20 cellular contexts compared by ENCODE assay signal in genomic region chr15:22823495-22824128, GRCh38. TPM values are rescaled to one million over a fixed set of nuclear protein-coding genes. Genes with fewer than 3 reads are reported as not detected.
A peak's percentile ranks its signal among the peaks of the same experiment; 100 is the strongest.
DNase-seq lines count a peak whose midpoint lies in the region; ATAC-seq, FAIRE-seq and TF ChIP-seq lines count a peak whose summit lies in the region.
"Had no signal": no experiment of that assay in that cellular context is flagged by ENCODE, and none has a peak within 500 bp of the region (broad histone marks: within the 10 kb centered on the region; RNA-seq: fewer than 3 reads in every experiment).

No MANE protein-coding gene starts in this region.

- H3K79me2 ChIP-seq in K562 (ENCODE audit: control insufficient read depth, insufficient read depth, low read length) (no peaks in the 10 kb centered on the region), trophoblast cell (ENCODE audit: control insufficient read depth, insufficient read depth, low read length, poor library complexity) (no peaks in the 10 kb centered on the region)

- H3K36me3 ChIP-seq in K562 (ENCODE audit: control insufficient read depth, insufficient read depth, low read length): peaks cover 74% of the 10 kb centered on the region; the same call in 2 of the 3 replicates
- peaks cover 30 to 35% of the 10 kb centered on the region in 2 experiments for H3K36me3 ChIP-seq in trophoblast cell (ENCODE audit: control insufficient read depth in 1 of 2, insufficient read depth in 2 of 2, low read length in 2 of 2)
- peaks cover 14 to 85% (median 60%) of the 10 kb centered on the region in 4 donors for H3K36me3 ChIP-seq in esophagus muscularis mucosa

- H4K91ac ChIP-seq in trophoblast cell (ENCODE audit: low read depth, low read length): peak overlapping the region; percentile 10

- H2BK120ac ChIP-seq in trophoblast cell (ENCODE audit: insufficient read depth, low read length, poor library complexity): no peak overlapping the region

- no peaks in the 10 kb centered on the region for H3K27me3 ChIP-seq in K562 (ENCODE audit: control insufficient read depth in 2 of 2, insufficient read depth in 2 of 2, low read length in 2 of 2)
- H3K27me3 ChIP-seq in trophoblast cell (ENCODE audit: insufficient read depth, low read length): no peaks in the 10 kb centered on the region
- H3K27me3 ChIP-seq in esophagus muscularis mucosa: no peaks in the 10 kb centered on the region
- H3K27me3 ChIP-seq: BLaER1 had no signal

- peaks cover 36% of the 10 kb centered on the region for H3K36me3 Mint-ChIP-seq in memory B cell

- no peak overlapping the region for H3K9ac ChIP-seq in K562 (ENCODE audit: insufficient read depth in 1 of 2, low read depth in 2 of 2, low read length in 2 of 2)
- H3K9ac ChIP-seq in trophoblast cell (ENCODE audit: low read length): no peak overlapping the region
- H3K9ac ChIP-seq: BLaER1, GM23248 had no signal

- H2BK5ac ChIP-seq in trophoblast cell (ENCODE audit: low read depth, low read length, poor library complexity): no peak overlapping the region

- H3K4me2 ChIP-seq in K562 (ENCODE audit: insufficient read depth, low read length) (no peak overlapping the region), trophoblast cell (ENCODE audit: low read length) (no peak overlapping the region)
- H3K4me2 ChIP-seq: BLaER1 had no signal

- CTCF ChIA-PET in K562 (lab: Yijun Ruan, JAX; ENCODE audit: low intra/inter-chr PET ratio): no interaction called here

- in situ Hi-C loops in K562 (cut with MboI): no loop called here

- no peak for TF ChIP-seq EP300 in K562 (IDR thresholded peaks at IDR 0.05; ENCODE audit: low read length)
- TF ChIP-seq EP300 in esophagus muscularis mucosa (IDR thresholded peaks at IDR 0.05): no peak

- H3K4me1 Mint-ChIP-seq in memory B cell: peaks cover 3% of the 10 kb centered on the region
- H3K4me1 Mint-ChIP-seq: B cell had no signal

- H3K9me1 ChIP-seq in K562 (ENCODE audit: control insufficient read depth, insufficient read depth, low read length): peaks cover 4% of the 10 kb centered on the region

- H3K4me3 Mint-ChIP-seq in memory B cell: no peak overlapping the region
- H3K4me3 Mint-ChIP-seq: B cell; CD4-positive, CD25-positive, alpha-beta regulatory T cell; CD8-positive, alpha-beta T cell; H9 had no signal

- intact Hi-C loops in K562 (cut with micrococcal nuclease) (no loop called here), esophagus muscularis mucosa (cut with DNase I) (no loop called here)

- BruUV-seq in K562 (replicated peaks; lab: Mats Ljungman, UMichigan): no TSS peak

- TF ChIP-seq POLR2A in K562 (conservative IDR thresholded peaks at IDR 0.05): no peak
- no peak for TF ChIP-seq POLR2A in esophagus muscularis mucosa (IDR thresholded peaks at IDR 0.05; ENCODE audit: low read depth)

- H3K9me3 ChIP-seq in K562 (replicated peaks; ENCODE audit: control insufficient read depth, insufficient read depth, low read depth, low read length) (no peaks in the 10 kb centered on the region), trophoblast cell (ENCODE audit: insufficient read depth, low read depth, low read length) (peaks cover 2% of the 10 kb centered on the region), esophagus muscularis mucosa (no peaks in the 10 kb centered on the region)
- H3K9me3 ChIP-seq: BLaER1, Caco-2 had no signal

- no peak for FAIRE-seq in K562 (lab: Jason Lieb, UNC)
- FAIRE-seq: G401.6, GM12878, GM19239 had no signal

- DNase-seq in K562 (ENCODE audit: extremely low read depth in 1 of 4, low spot score in 3 of 4) (no peak), memory B cell (ENCODE audit: low spot score in 2 of 2) (no peak), trophoblast cell (no peak), NCI-H524 (lab: John Stamatoyannopoulos, UW) (no peak), esophagus muscularis mucosa (ENCODE audit: extremely low spot score) (no peak)
- DNase-seq: Caco-2; CD4-positive, CD25-positive, alpha-beta regulatory T cell; CD8-positive, alpha-beta T cell; DMS153; DND-41; GM23248; H9 had no signal

- WGBS in K562 (ENCODE audit: insufficient coverage, low coverage, missing lambda C conversion rate): 95% methylated on average over 28 of the region's 29 CpGs
- no CpG with 5 or more reads among the region's 29 CpGs for WGBS in trophoblast cell (ENCODE audit: extremely low coverage, insufficient coverage, insufficient read length)
- WGBS in esophagus muscularis mucosa: 96% methylated on average over 22 of the region's 29 CpGs

- H3K27ac ChIP-seq in K562 (ENCODE audit: extremely low read depth, low read depth, low read length) (no peak overlapping the region), trophoblast cell (ENCODE audit: low read depth, low read length) (no peak overlapping the region), esophagus muscularis mucosa (replicated peaks in 1 of 4) (no peak overlapping the region)
- H3K27ac ChIP-seq: BLaER1, C4-2B, GM23248 had no signal

- H3K4me3 ChIP-seq in K562 (no peak overlapping the region), trophoblast cell (ENCODE audit: low read depth, low read length) (no peak overlapping the region), esophagus muscularis mucosa (no peak overlapping the region)
- H3K4me3 ChIP-seq: BLaER1, GM12878, GM23248 had no signal

- no peak overlapping the region for H2AFZ ChIP-seq in K562 (ENCODE audit: low read depth, low read length)
- no peak overlapping the region for H2AFZ ChIP-seq in trophoblast cell (ENCODE audit: insufficient read depth, low read length, poor library complexity)
- H2AFZ ChIP-seq: GM23248 had no signal

- no peak overlapping the region for H2BK12ac ChIP-seq in trophoblast cell (ENCODE audit: low read length)

- no peaks in the 10 kb centered on the region for H3K9me3 Mint-ChIP-seq in memory B cell
- H3K9me3 Mint-ChIP-seq: CD8-positive, alpha-beta T cell; H9 had no signal

- H3K4me1 ChIP-seq in K562 (replicated peaks in 1 of 2; ENCODE audit: control insufficient read depth in 2 of 2, insufficient read depth in 2 of 2, low read length in 2 of 2) (no peaks in the 10 kb centered on the region; a peak in 1 of 5 replicates), trophoblast cell (ENCODE audit: control insufficient read depth in 1 of 2, insufficient read depth in 2 of 2, low read length in 2 of 2) (no peaks in the 10 kb centered on the region), esophagus muscularis mucosa (no peaks in the 10 kb centered on the region)
- H3K4me1 ChIP-seq: BLaER1, Caco-2 had no signal

- no peak overlapping the region for H4K12ac ChIP-seq in trophoblast cell (ENCODE audit: low read depth, low read length)

- H3K14ac ChIP-seq in trophoblast cell (ENCODE audit: low read length): no peak overlapping the region

- H3K27ac Mint-ChIP-seq in memory B cell: peak overlapping the region; percentile 16
- H3K27ac Mint-ChIP-seq: B cell; CD8-positive, alpha-beta T cell; H9 had no signal

- H3K23ac ChIP-seq in trophoblast cell (ENCODE audit: low read length): no peak overlapping the region

- H3K18ac ChIP-seq in trophoblast cell (ENCODE audit: low read length): no peak overlapping the region

- POLR2A ChIA-PET in K562 (lab: Yijun Ruan, JAX): no interaction called here

- no peak overlapping the region for H4K8ac ChIP-seq in trophoblast cell (ENCODE audit: low read depth, low read length)

- H3K4ac ChIP-seq in trophoblast cell (ENCODE audit: low read depth, low read length): no peak overlapping the region

- H3K79me1 ChIP-seq in trophoblast cell (ENCODE audit: low read length): no peaks in the 10 kb centered on the region

- H2AK5ac ChIP-seq in trophoblast cell (ENCODE audit: low read length): no peak overlapping the region

- no peak for TF ChIP-seq CTCF in K562 (IDR thresholded peaks at IDR 0.05 in 2 of 3, conservative IDR thresholded peaks at IDR 0.05 in 1 of 3; ENCODE audit: insufficient read depth in 2 of 3, low read depth in 1 of 3, low read length in 3 of 3)
- no peak for TF ChIP-seq CTCF in esophagus muscularis mucosa (IDR thresholded peaks at IDR 0.05)

- no peak for ATAC-seq in K562
- ATAC-seq in memory B cell (ENCODE audit: low read depth): no peak
- no peak for ATAC-seq in HG02588 (IDR thresholded peaks at IDR 0.05; ENCODE audit: unreplicated experiment)
- ATAC-seq: CD8-positive, alpha-beta T cell; GM12878; HCT116 had no signal

- H4K20me1 ChIP-seq in K562 (replicated peaks; ENCODE audit: control insufficient read depth, insufficient read depth, low read length): 0 out of 2 replicates have a peak, but pooled peaks cover 3% of the 10 kb centered on the region

- H3K27me3 Mint-ChIP-seq in memory B cell: no peaks in the 10 kb centered on the region
- H3K27me3 Mint-ChIP-seq: B cell; CD4-positive, CD25-positive, alpha-beta regulatory T cell had no signal

- no peak for TF ChIP-seq RAD21 in K562 (CRISPR knock-in tag; conservative IDR thresholded peaks at IDR 0.05 in 1 of 2, IDR thresholded peaks at IDR 0.05 in 1 of 2)

RNA-seq across cellular contexts. Expression of gene NIPA2, which starts 14.9 kb away (rescaled TPM):
- 57.2 and 75.5 TPM in 2 replicates for total RNA-seq in K562 (2011; cell fraction: chromatin; rRNA removed; ENCODE audit: low replicate concordance)
- total RNA-seq in K562 (2011; cell fraction: nucleolus; rRNA removed): 83.6 and 99.9 TPM in 2 replicates
- 105 and 115 TPM in 2 replicates for total RNA-seq in K562 (2011; cell fraction: nucleoplasm; rRNA removed)
- 107 and 112 TPM in 2 replicates for total RNA-seq in K562 (2014; rRNA removed)
- 93.9 and 99.6 TPM in 2 replicates for total RNA-seq in K562 (2014; rRNA removed; fragmentation: Illumina TruSeq; extraction: Trizol)
- 85.4 and 86.4 TPM in 2 replicates for total RNA-seq in K562 (2015; rRNA removed; fragmentation: Illumina TruSeq; extraction: Trizol)
- 102 and 109 TPM in 2 replicates for total RNA-seq in K562 (2021)
- 72.7 and 94.3 TPM in 2 replicates for polyA plus RNA-seq in K562 (2011; rRNA removed)
- 39.7 and 62.8 TPM in 2 replicates for polyA plus RNA-seq in K562 (2011; cell fraction: cytosol; rRNA removed)
- polyA plus RNA-seq in K562 (2011; cell fraction: nucleus; rRNA removed): 23.0 and 31.9 TPM in 2 replicates
- 56.0 and 68.5 TPM in 2 replicates for polyA plus RNA-seq in K562 (2012)
- polyA plus RNA-seq in K562 (2014; fragmentation: Illumina TruSeq; extraction: Trizol): 63.9 and 81.7 TPM in 2 replicates
- polyA plus RNA-seq in K562 (2014; fragmentation: Nextera tagmentation; extraction: Ambion mirVana): 10 to 100 TPM; 18.7 to 22.7 TPM
- polyA plus RNA-seq in K562 (2014; rRNA removed): 87.3 and 91.8 TPM in 2 replicates
- 71.8 and 85.1 TPM in 2 replicates for polyA minus RNA-seq in K562 (2011; rRNA and poly(A)+ RNA removed)
- 49.1 and 56.2 TPM in 2 replicates for polyA minus RNA-seq in K562 (2011; cell fraction: cytosol; rRNA and poly(A)+ RNA removed)
- polyA minus RNA-seq in K562 (2011; cell fraction: nucleus; rRNA and poly(A)+ RNA removed): 37.6 and 47.0 TPM in 2 replicates
- 81.2 and 81.5 TPM in 2 replicates for polyA plus RNA-seq in trophoblast cell (2013)
- 10 to 100 TPM; 29.9 to 41.3 (median 34.5) TPM for total RNA-seq in esophagus muscularis mucosa

RNA-seq across cellular contexts. Expression of gene NIPA1, which starts 37.2 kb away (rescaled TPM):
- total RNA-seq in K562 (2011; cell fraction: chromatin; rRNA removed; ENCODE audit: low replicate concordance): 31.7 and 51.8 TPM in 2 replicates
- 25.7 and 35.3 TPM in 2 replicates for total RNA-seq in K562 (2011; cell fraction: nucleolus; rRNA removed)
- total RNA-seq in K562 (2011; cell fraction: nucleoplasm; rRNA removed): 44.9 and 73.9 TPM in 2 replicates
- total RNA-seq in K562 (2014; rRNA removed): 10.5 and 12.3 TPM in 2 replicates
- 12.0 and 12.4 TPM in 2 replicates for total RNA-seq in K562 (2014; rRNA removed; fragmentation: Illumina TruSeq; extraction: Trizol)
- 11.6 and 12.3 TPM in 2 replicates for total RNA-seq in K562 (2015; rRNA removed; fragmentation: Illumina TruSeq; extraction: Trizol)
- total RNA-seq in K562 (2021): 20.9 and 21.0 TPM in 2 replicates
- 25.7 and 28.5 TPM in 2 replicates for polyA plus RNA-seq in K562 (2011; rRNA removed)
- polyA plus RNA-seq in K562 (2011; cell fraction: cytosol; rRNA removed): 19.7 and 21.7 TPM in 2 replicates
- polyA plus RNA-seq in K562 (2011; cell fraction: nucleus; rRNA removed): 36.0 and 38.2 TPM in 2 replicates
- polyA plus RNA-seq in K562 (2012): 12.3 and 13.2 TPM in 2 replicates
- 13.3 and 14.9 TPM in 2 replicates for polyA plus RNA-seq in K562 (2014; fragmentation: Illumina TruSeq; extraction: Trizol)
- polyA plus RNA-seq in K562 (2014; fragmentation: Nextera tagmentation; extraction: Ambion mirVana): 1 to 10 TPM; 3.1 to 4.4 TPM
- 11.0 and 12.9 TPM in 2 replicates for polyA plus RNA-seq in K562 (2014; rRNA removed)
- 47.9 and 56.1 TPM in 2 replicates for polyA minus RNA-seq in K562 (2011; rRNA and poly(A)+ RNA removed)
- 18.1 and 24.3 TPM in 2 replicates for polyA minus RNA-seq in K562 (2011; cell fraction: cytosol; rRNA and poly(A)+ RNA removed)
- 15.8 and 19.2 TPM in 2 replicates for polyA minus RNA-seq in K562 (2011; cell fraction: nucleus; rRNA and poly(A)+ RNA removed)
- polyA plus RNA-seq in trophoblast cell (2013): 12.1 and 12.7 TPM in 2 replicates
- 10 to 100 TPM in 3 of 4 donors, 1 to 10 TPM in 1; 9.8 to 15.4 (median 14.4) TPM for total RNA-seq in esophagus muscularis mucosa
